ENCODE assay signal across 8 cellular contexts in genomic region chr11:57980201-57980600, GRCh38. TPM values are rescaled to one million over a fixed set of nuclear protein-coding genes. Genes with fewer than 3 reads are reported as not detected.
"Had no signal": no experiment of that assay in that cellular context is flagged by ENCODE, and none has a peak within 500 bp of the region (broad histone marks: within the 10 kb centered on the region; RNA-seq: fewer than 3 reads in every experiment).

No MANE protein-coding gene starts in this region.

- H2AFZ ChIP-seq: GM23338 had no signal

- H3K4me3 ChIP-seq: GM23338, K562 had no signal

- ATAC-seq: GM23338, K562 had no signal

- H3K4me2 ChIP-seq: GM23338 had no signal

- DNase-seq: H9, HCEC 1CT had no signal

- FAIRE-seq: H1, H54, HTR-8/SVneo, K562 had no signal

RNA-seq across cellular contexts. Expression of gene OR9Q1, which starts 43.5 kb away (rescaled TPM):
- total RNA-seq: GM23338, H1, H9, HT-29, K562 had no signal
- polyA plus RNA-seq: GM23338, H1, K562 had no signal

RNA-seq across cellular contexts. Expression of gene OR6Q1, which starts 50.6 kb away (rescaled TPM):
- total RNA-seq: GM23338, H1, H9, HT-29, K562 had no signal
- polyA plus RNA-seq: GM23338, H1, K562 had no signal
